17 cellular contexts compared by ENCODE assay signal in genomic region chr11:26070981-26071380, GRCh38.
A peak's percentile ranks its signal among the peaks of the same experiment; 100 is the strongest.
DNase-seq lines count a peak whose midpoint lies in the region; ATAC-seq and TF ChIP-seq lines count a peak whose summit lies in the region.
"Had no signal": no experiment of that assay in that cellular context is flagged by ENCODE, and none has a peak within 500 bp of the region (broad histone marks: within the 10 kb centered on the region; RNA-seq: fewer than 3 reads in every experiment).

No MANE protein-coding gene starts in this region.

- ATAC-seq in HG02970 (IDR thresholded peaks at IDR 0.05; ENCODE audit: low FRiP score, unreplicated experiment): no peak

- no peak overlapping the region for H2AK5ac ChIP-seq in mesendoderm (ENCODE audit: low read length)

- H3K9ac ChIP-seq in mesendoderm (ENCODE audit: low read length): no peak overlapping the region

- no peaks in the 10 kb centered on the region for H3K9me3 Mint-ChIP-seq in nephron
- H3K9me3 Mint-ChIP-seq: H9 had no signal

- no peak overlapping the region for H3K23ac ChIP-seq in mesendoderm (ENCODE audit: low read length)

- no peak overlapping the region for H2BK5ac ChIP-seq in mesendoderm (ENCODE audit: low read length)

- no peaks in the 10 kb centered on the region for H3K79me2 ChIP-seq in mesendoderm (ENCODE audit: control insufficient read depth, insufficient read depth, low read length)

- H2BK15ac ChIP-seq in mesendoderm (replicated peaks; ENCODE audit: low read depth): no peak overlapping the region

- no peak overlapping the region for H4K5ac ChIP-seq in mesendoderm (ENCODE audit: low read length)

- H3K4me1 Mint-ChIP-seq in nephron: peaks cover 25% of the 10 kb centered on the region
- H3K4me1 Mint-ChIP-seq: CD4-positive, CD25-positive, alpha-beta regulatory T cell; CD8-positive, alpha-beta memory T cell had no signal

- H3K27me3 Mint-ChIP-seq in nephron (ENCODE audit: low read depth): peaks cover 3% of the 10 kb centered on the region
- H3K27me3 Mint-ChIP-seq: CD4-positive, CD25-positive, alpha-beta regulatory T cell; CD8-positive, alpha-beta memory T cell had no signal

- no peak overlapping the region for H4K8ac ChIP-seq in mesendoderm (ENCODE audit: low read depth, low read length)

- no CpG with 5 or more reads among the region's 5 CpGs for WGBS in mesendoderm (ENCODE audit: extremely low coverage, insufficient coverage, low lambda C conversion rate)

- TF ChIP-seq CTCF in nephron (IDR thresholded peaks at IDR 0.05; ENCODE audit: unreplicated experiment in 3 of 3): no peak

- no peak overlapping the region for H3K4me2 ChIP-seq in mesendoderm (ENCODE audit: low read length)

- no peak overlapping the region for H3K4me3 Mint-ChIP-seq in nephron
- H3K4me3 Mint-ChIP-seq: CD4-positive, CD25-positive, alpha-beta regulatory T cell; CD8-positive, alpha-beta memory T cell; H9 had no signal

- H3K4me3 ChIP-seq in mesendoderm (ENCODE audit: low read length): no peak overlapping the region

- peak overlapping the region in 2 of 3 experiments; percentile 23 to 31 for H3K27ac Mint-ChIP-seq in nephron
- H3K27ac Mint-ChIP-seq: CD4-positive, CD25-positive, alpha-beta regulatory T cell; CD8-positive, alpha-beta memory T cell; H9 had no signal

- H3K4ac ChIP-seq in mesendoderm (ENCODE audit: low read depth, low read length): no peak overlapping the region

- no peaks in the 10 kb centered on the region for H3K36me3 ChIP-seq in mesendoderm (ENCODE audit: control insufficient read depth, insufficient read depth, low read length)
- H3K36me3 ChIP-seq: BE2C had no signal

- no peaks in the 10 kb centered on the region for H3K79me1 ChIP-seq in mesendoderm (ENCODE audit: low read length)

- H3K56ac ChIP-seq in mesendoderm (ENCODE audit: low read length): no peak overlapping the region

- peak; percentile 99 for DNase-seq in DMS79 (lab: John Stamatoyannopoulos, UW)
- peak; percentile 100 for DNase-seq in DMS79 treated with DMSO at 0.1 percent for 48 hours (lab: John Stamatoyannopoulos, UW)
- peak; percentile 99 for DNase-seq in NCI-H187 treated with DMSO at 0.1 percent for 48 hours (lab: John Stamatoyannopoulos, UW)
- no peak for DNase-seq in mesendoderm
- DNase-seq in T-helper 9 cell: no peak
- DNase-seq: ACHN; BE2C; C1 segment of cervical spinal cord; CD4-positive, CD25-positive, alpha-beta regulatory T cell; CD8-positive, alpha-beta memory T cell; COR-L47; DMS 273 treated with DMSO at 0.1 percent for 48 hours; GDM1; H9 had no signal

- no peak overlapping the region for H3K18ac ChIP-seq in mesendoderm (ENCODE audit: low read length)

- no peaks in the 10 kb centered on the region for H3K4me1 ChIP-seq in mesendoderm (ENCODE audit: control insufficient read depth, low read depth, low read length)

- H3K27ac ChIP-seq in mesendoderm (ENCODE audit: low read depth, low read length): no peak overlapping the region
- H3K27ac ChIP-seq: HL-60 had no signal

- no peak overlapping the region for H2BK120ac ChIP-seq in mesendoderm (ENCODE audit: low read depth, low read length)

- H3K27me3 ChIP-seq in mesendoderm (ENCODE audit: insufficient read depth, low read length, poor library complexity): no peaks in the 10 kb centered on the region
- H3K27me3 ChIP-seq: BE2C had no signal

- no peaks in the 10 kb centered on the region for H3K36me3 Mint-ChIP-seq in nephron (ENCODE audit: low read depth)
- H3K36me3 Mint-ChIP-seq: CD4-positive, CD25-positive, alpha-beta regulatory T cell; CD8-positive, alpha-beta memory T cell had no signal

Comparison
In these comparisons a context has a peak if more than half of its experiments do, and no peak if none do; other contexts are left out.
1. DNase-seq: peak in DMS79 (single experiment), DMS79 treated with DMSO at 0.1 percent for 48 hours (single experiment) and NCI-H187 treated with DMSO at 0.1 percent for 48 hours (single experiment); none in mesendoderm (single experiment) and T-helper 9 cell (single experiment).